In the genomic region with DNA sequence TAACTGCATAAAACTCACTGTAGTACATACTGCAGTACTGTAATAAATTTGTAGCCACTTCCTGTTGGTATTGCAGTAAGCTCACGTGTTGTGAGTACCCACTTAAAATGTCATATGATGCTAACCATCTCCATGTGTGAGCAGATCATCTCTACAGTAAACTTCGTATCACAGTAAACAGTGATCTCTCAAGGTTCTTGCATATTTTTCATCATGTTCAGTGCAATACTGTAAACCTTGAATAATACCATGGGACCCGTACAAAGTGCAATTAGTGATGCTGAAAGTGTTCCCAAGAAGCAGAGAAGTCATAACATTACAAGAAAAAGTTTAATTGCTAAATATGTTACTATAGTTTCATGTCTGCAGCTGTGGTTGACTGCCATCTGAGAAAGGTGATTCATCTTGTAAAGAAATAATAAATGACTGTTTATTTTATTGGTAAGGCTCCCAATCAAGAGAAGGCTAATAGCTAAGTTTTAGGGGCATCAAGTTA, we compare ENCODE assay signal across 1 cellular context.
TF ChIP-seq lines count a peak whose summit lies in the region.

No MANE protein-coding gene starts in this region.

TF ChIP-seq in WTC11, 78 proteins besides CTCF, POLR2A, EP300 and RAD21 (continued from another document):
- TF ChIP-seq ZNF281 (CRISPR knock-in tag; IDR thresholded peaks at IDR 0.05) = no peak
- no peak for TF ChIP-seq NFATC4 (CRISPR knock-in tag; IDR thresholded peaks at IDR 0.05)
